9 cellular contexts compared by ENCODE assay signal in genomic region chr9:93673271-93673843, GRCh38.
DNase-seq lines count a peak whose midpoint lies in the region; ATAC-seq and TF ChIP-seq lines count a peak whose summit lies in the region.
"Had no signal": no experiment of that assay in that cellular context is flagged by ENCODE, and none has a peak within 500 bp of the region (broad histone marks: within the 10 kb centered on the region; RNA-seq: fewer than 3 reads in every experiment).

No MANE protein-coding gene starts in this region.

- peaks cover 10% of the 10 kb centered on the region for H3K9me1 ChIP-seq in IMR-90 (ENCODE audit: insufficient read depth, low read length)

- no peak for TF ChIP-seq CTCF in IMR-90 (conservative IDR thresholded peaks at IDR 0.05; ENCODE audit: low read depth, low read length)
- no peak for TF ChIP-seq CTCF in body of pancreas (IDR thresholded peaks at IDR 0.05)
- TF ChIP-seq CTCF in neural crest cell (conservative IDR thresholded peaks at IDR 0.05) = no peak

- 0 out of 4 replicates have a peak, but pooled peaks cover 0 to 6% of the 10 kb centered on the region in 2 experiments for H3K79me1 ChIP-seq in IMR-90 (ENCODE audit: low read depth in 1 of 2, low read length in 2 of 2)

- H3K4ac ChIP-seq in IMR-90 (ENCODE audit: low read depth, low read length) = no peak overlapping the region

- no peak overlapping the region for H3K4me2 ChIP-seq in IMR-90 (ENCODE audit: low read depth, low read length)

- H3K14ac ChIP-seq in IMR-90 (replicated peaks; ENCODE audit: low read depth, low read length) = no peak overlapping the region

- peaks cover 7% of the 10 kb centered on the region for H3K36me3 Mint-ChIP-seq in neural crest cell (ENCODE audit: low read depth)

- no peak overlapping the region for H2AK5ac ChIP-seq in IMR-90 (ENCODE audit: low read depth, low read length)

- peak overlapping the region; percentile 57 for H3K4me3 Mint-ChIP-seq in neural crest cell

- no peak overlapping the region for H4K8ac ChIP-seq in IMR-90 (ENCODE audit: low read depth in 2 of 2, low read length in 2 of 2)

- H3K9ac ChIP-seq in IMR-90 (ENCODE audit: low read depth, low read length) = no peak overlapping the region

- no peak overlapping the region for H2BK20ac ChIP-seq in IMR-90 (ENCODE audit: low read depth, low read length)

- peak overlapping the region; percentile 3 for H2AK9ac ChIP-seq in IMR-90 (replicated peaks; ENCODE audit: low read depth, low read length, poor library complexity)

- intact Hi-C loops in IMR-90 (cut with micrococcal nuclease) (no loop called here), body of pancreas (cut with DNase I) (no loop called here)

- ATAC-seq in IMR-90 (ENCODE audit: low read depth) = peak; percentile 27; the same call in 1 of the 2 replicates
- ATAC-seq in body of pancreas = no peak

- H3K27ac Mint-ChIP-seq in neural crest cell (ENCODE audit: unreplicated experiment) = no peak overlapping the region

- no peaks in the 10 kb centered on the region for H3K4me1 ChIP-seq in IMR-90 (ENCODE audit: control insufficient read depth, insufficient read depth, low read length)
- no peaks in the 10 kb centered on the region for H3K4me1 ChIP-seq in body of pancreas

- peaks cover 10% of the 10 kb centered on the region for H3K4me1 Mint-ChIP-seq in neural crest cell

- H2BK15ac ChIP-seq in IMR-90 (ENCODE audit: low read depth, low read length) = no peak overlapping the region

- H3K9me3 ChIP-seq in IMR-90 (ENCODE audit: control insufficient read depth, insufficient read depth, low read length) (no peaks in the 10 kb centered on the region), body of pancreas (no peaks in the 10 kb centered on the region)

- peak; percentile 29 for DNase-seq in D341Med (ENCODE audit: low spot score)
- no peak for DNase-seq in IMR-90
- DNase-seq in body of pancreas = peak in 3 of 4 donors; percentile 1 to 8 (median 4)
- peak; percentile 30 for DNase-seq in neural crest cell (ENCODE audit: low read depth, low spot score)
- DNase-seq in EL = no peak
- no peak for DNase-seq in dermis blood vessel endothelial cell
- no peak for DNase-seq in DMS53 treated with DMSO at 0.1 percent for 48 hours (lab: John Stamatoyannopoulos, UW; ENCODE audit: unreplicated experiment)
- no peak for DNase-seq in LoVo (ENCODE audit: low spot score)
- DNase-seq: NCI-H2081 treated with DMSO at 0.1 percent for 48 hours had no signal

- no peak for TF ChIP-seq RAD21 in IMR-90 (IDR thresholded peaks at IDR 0.05; ENCODE audit: low read length)

- no peak overlapping the region for H3K18ac ChIP-seq in IMR-90 (ENCODE audit: low read depth, low read length)

- H3K56ac ChIP-seq in IMR-90 (ENCODE audit: extremely low read depth, insufficient read depth, low read length) = no peak overlapping the region

- TF ChIP-seq POLR2A in IMR-90 (IDR thresholded peaks at IDR 0.05; ENCODE audit: low read depth, low read length) (no peak), body of pancreas (IDR thresholded peaks at IDR 0.05) (no peak)

- CTCF ChIA-PET in IMR-90 (lab: Yijun Ruan, JAX) = no interaction called here

- peaks cover 4% of the 10 kb centered on the region for H3K9me3 Mint-ChIP-seq in neural crest cell

- H3K36me3 ChIP-seq in IMR-90 (ENCODE audit: control insufficient read depth, insufficient read depth, low read length) (peaks cover 22% of the 10 kb centered on the region; the same call in 1 of the 2 replicates), body of pancreas (replicated peaks in 1 of 2; ENCODE audit: insufficient read depth in 1 of 2, low read depth in 2 of 2) (peaks cover 0 to 12% of the 10 kb centered on the region in 2 donors)

- peaks cover 11% of the 10 kb centered on the region for H4K20me1 ChIP-seq in IMR-90 (ENCODE audit: insufficient read depth, low read length)

- 90% methylated on average over 4 of the region's 11 CpGs; no CpG with 5 or more reads in 1 of the 2 experiments for WGBS in IMR-90 (ENCODE audit: extremely low coverage in 2 of 2, insufficient read length in 1 of 2), 2 experiments
- WGBS in body of pancreas, 2 donors = 84 to 87% methylated on average over 10 to 11 of the region's 11 CpGs

- H3K27me3 ChIP-seq in IMR-90 (ENCODE audit: control insufficient read depth, insufficient read depth, low read length) (no peaks in the 10 kb centered on the region), body of pancreas (no peaks in the 10 kb centered on the region)

- dilution Hi-C loops in IMR-90 (cut with HindIII; ENCODE audit: low sequenced_read_pairs, unreplicated experiment) = no loop called here

- H3K4me3 ChIP-seq in IMR-90 (ENCODE audit: insufficient read depth, low read depth, low read length) (no peak overlapping the region), body of pancreas (no peak overlapping the region)

- POLR2A ChIA-PET in IMR-90 (lab: Charles Lee; ENCODE audit: unreplicated experiment) = no interaction called here

- H2BK120ac ChIP-seq in IMR-90 (ENCODE audit: low read depth, low read length) = no peak overlapping the region

- no peak overlapping the region for H4K91ac ChIP-seq in IMR-90 (ENCODE audit: insufficient read depth, low read depth, low read length)

- H2BK5ac ChIP-seq in IMR-90 (ENCODE audit: low read depth, low read length, poor library complexity, severe bottlenecking) = no peak overlapping the region

- H3K23ac ChIP-seq in IMR-90 (ENCODE audit: low read depth, low read length) = no peak overlapping the region

- H3K27ac ChIP-seq in IMR-90 (ENCODE audit: insufficient read depth, low read length) (no peak overlapping the region), body of pancreas (no peak overlapping the region)

- no peak overlapping the region for H2AFZ ChIP-seq in IMR-90 (replicated peaks; ENCODE audit: low read length, poor library complexity)

- H4K5ac ChIP-seq in IMR-90 (ENCODE audit: low read depth, low read length) = no peak overlapping the region

- in situ Hi-C loops in IMR-90 (cut with MboI; ENCODE audit: low sequenced_read_pairs) = no loop called here

- BruUV-seq in IMR-90 (replicated peaks; lab: Mats Ljungman, UMichigan) = no TSS peak

- H3K27me3 Mint-ChIP-seq in neural crest cell (ENCODE audit: low read depth) = peaks cover 10% of the 10 kb centered on the region

TF ChIP-seq in IMR-90, 13 proteins besides CTCF, POLR2A, EP300 and RAD21:
- TF ChIP-seq CEBPB (IDR thresholded peaks at IDR 0.05; ENCODE audit: low read depth, low read length) (no peak), BHLHE40 (IDR thresholded peaks at IDR 0.05; ENCODE audit: low read depth, low read length) (no peak), ELK1 (IDR thresholded peaks at IDR 0.05; ENCODE audit: borderline replicate concordance, low read depth, low read length) (no peak)

Comparison
In these comparisons a context has a peak if more than half of its experiments do, and no peak if none do; other contexts are left out.
1. DNase-seq: peak in D341Med (single experiment), body of pancreas (3 of 4) and neural crest cell (single experiment); none in IMR-90 (single experiment), EL (single experiment), dermis blood vessel endothelial cell (single experiment), DMS53 treated with DMSO at 0.1 percent for 48 hours (single experiment) and LoVo (single experiment).